Comparison of ENCODE assay signal across 13 cellular contexts in the genomic region with DNA sequence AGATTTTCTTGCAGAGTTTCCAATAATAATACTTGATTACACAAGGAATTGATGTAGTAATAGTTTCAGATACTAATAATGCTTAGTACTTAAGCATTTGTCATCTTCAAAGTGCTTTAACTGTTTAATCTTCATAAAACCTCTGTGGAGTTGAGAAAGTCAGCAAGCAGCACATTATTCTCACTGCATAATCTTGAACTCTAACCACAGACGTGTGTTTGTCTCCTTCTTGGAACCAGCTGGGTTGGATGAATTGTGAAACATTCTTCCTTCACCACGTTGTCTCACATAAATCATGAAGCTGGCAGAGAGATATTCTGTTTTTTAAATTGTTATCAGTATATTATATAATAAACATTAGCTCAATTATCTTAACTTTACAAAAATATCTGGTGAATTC.
"Had no signal": no experiment of that assay in that cellular context is flagged by ENCODE, and none has a peak within 500 bp of the region (broad histone marks: within the 10 kb centered on the region; RNA-seq: fewer than 3 reads in every experiment).

No MANE protein-coding gene starts in this region.

- DNase-seq: activated CD4-positive, alpha-beta T cell treated with anti-CD3 and anti-CD28 coated beads, Interleukin-2, amount 50 U/mL, for 48 hours; activated CD4-positive, CD25-positive, alpha-beta regulatory T cell treated with anti-CD3 and anti-CD28 coated beads, Interleukin-2, amount 50 U/mL, for 72 hours; activated naive CD4-positive, alpha-beta T cell treated with anti-CD3 and anti-CD28 coated beads, Interleukin-2, amount 50 U/mL, for 16 hours; activated T-cell treated with anti-CD3 and anti-CD28 coated beads, Interleukin-2, amount 50 U/mL, for 24 hours; amygdala; left ventricle myocardium superior; occipital lobe; right cardiac atrium; T-helper 1 cell; upper lobe of left lung had no signal

- ATAC-seq: left ventricle myocardium superior, right cardiac atrium had no signal

- H3K27ac ChIP-seq: hepatocyte, SK-N-MC, suprapubic skin, upper lobe of left lung had no signal
